ENCODE assay signal across 1 cellular context in genomic region chr1:2413495-2414296, GRCh38.
TF ChIP-seq lines count a peak whose summit lies in the region.

No MANE protein-coding gene starts in this region.

TF ChIP-seq in HepG2, 621 proteins besides CTCF, POLR2A, EP300 and RAD21 (continued from another document and continues in another):
- TF ChIP-seq AHDC1 (CRISPR knock-in tag; IDR thresholded peaks at IDR 0.05; ENCODE audit: borderline replicate concordance) (no peak), ZNF597 (CRISPR knock-in tag; IDR thresholded peaks at IDR 0.05) (no peak), MLX (CRISPR knock-in tag; IDR thresholded peaks at IDR 0.05) (peak; percentile 42; the same call in 1 of the 2 replicates), SMAD1 (CRISPR knock-in tag; IDR thresholded peaks at IDR 0.05; ENCODE audit: borderline replicate concordance, low read depth) (peak; percentile 78; the same call in 1 of the 2 replicates), EEA1 (CRISPR knock-in tag; IDR thresholded peaks at IDR 0.05; ENCODE audit: borderline replicate concordance) (0 out of 2 replicates have a peak, but pooled peaks have one; percentile 16), NFE2 (CRISPR knock-in tag; IDR thresholded peaks at IDR 0.05) (no peak), ZNF251 (CRISPR knock-in tag; IDR thresholded peaks at IDR 0.05) (no peak), NR2F6 (IDR thresholded peaks at IDR 0.05) (no peak), NR2F6 (CRISPR knock-in tag; IDR thresholded peaks at IDR 0.05) (peak; percentile 23; the same call in 1 of the 2 replicates), TERF1 (CRISPR knock-in tag; IDR thresholded peaks at IDR 0.05) (no peak), ZNF709 (CRISPR knock-in tag; IDR thresholded peaks at IDR 0.05) (peak; percentile 32; the same call in 1 of the 2 replicates), ZNF703 (CRISPR knock-in tag; IDR thresholded peaks at IDR 0.05; ENCODE audit: borderline replicate concordance) (no peak), PPARG (CRISPR knock-in tag; conservative IDR thresholded peaks at IDR 0.05) (no peak; the same call in 1 of the 2 replicates), ZNF276 (CRISPR knock-in tag; IDR thresholded peaks at IDR 0.05; ENCODE audit: low read depth) (no peak), MTA1 (CRISPR knock-in tag; IDR thresholded peaks at IDR 0.05; ENCODE audit: borderline replicate concordance) (peak; percentile 68; the same call in 1 of the 2 replicates), ZNF510 (CRISPR knock-in tag; IDR thresholded peaks at IDR 0.05; ENCODE audit: low read depth) (no peak), THAP7 (CRISPR knock-in tag; IDR thresholded peaks at IDR 0.05) (peak; percentile 23; the same call in 1 of the 2 replicates), NONO (IDR thresholded peaks at IDR 0.05) (no peak), NONO (CRISPR knock-in tag; conservative IDR thresholded peaks at IDR 0.05) (peak; percentile 61; the same call in 1 of the 2 replicates), AGO2 (optimal IDR thresholded peaks at IDR 0.05; ENCODE audit: low read depth, low read length) (peak; percentile 54), ZNF354B (CRISPR knock-in tag; IDR thresholded peaks at IDR 0.05) (0 out of 2 replicates have a peak, but pooled peaks have one; percentile 74), ZNF232 (CRISPR knock-in tag; IDR thresholded peaks at IDR 0.05; ENCODE audit: borderline replicate concordance) (no peak), ZNF441 (CRISPR knock-in tag; IDR thresholded peaks at IDR 0.05; ENCODE audit: borderline replicate concordance) (no peak; the same call in 1 of the 2 replicates), ZBTB7B (CRISPR knock-in tag; IDR thresholded peaks at IDR 0.05) (peak; percentile 72; the same call in 1 of the 2 replicates), ZNF776 (CRISPR knock-in tag; IDR thresholded peaks at IDR 0.05) (peak; percentile 47; the same call in 1 of the 2 replicates), ZNF550 (CRISPR knock-in tag; IDR thresholded peaks at IDR 0.05; ENCODE audit: borderline replicate concordance) (0 out of 2 replicates have a peak, but pooled peaks have one; percentile 74), ARID2 (CRISPR knock-in tag; IDR thresholded peaks at IDR 0.05; ENCODE audit: borderline replicate concordance) (0 out of 2 replicates have a peak, but pooled peaks have one; percentile 53), ZSCAN25 (CRISPR knock-in tag; IDR thresholded peaks at IDR 0.05) (no peak), HOXA7 (CRISPR knock-in tag; IDR thresholded peaks at IDR 0.05) (no peak), GTF3A (CRISPR knock-in tag; conservative IDR thresholded peaks at IDR 0.05) (no peak), ZFAT (CRISPR knock-in tag; conservative IDR thresholded peaks at IDR 0.05) (no peak), ZNF484 (CRISPR knock-in tag; IDR thresholded peaks at IDR 0.05; ENCODE audit: borderline replicate concordance, low read depth) (no peak), DRAP1 (CRISPR knock-in tag; IDR thresholded peaks at IDR 0.05) (peak; percentile 64; the same call in 1 of the 2 replicates), PLRG1 (conservative IDR thresholded peaks at IDR 0.05) (no peak), ELF1 (CRISPR knock-in tag; IDR thresholded peaks at IDR 0.05) (no peak), ZIK1 (CRISPR knock-in tag; IDR thresholded peaks at IDR 0.05; ENCODE audit: borderline replicate concordance, low read depth) (peak; percentile 27; the same call in 1 of the 2 replicates), ETS1 (CRISPR knock-in tag; IDR thresholded peaks at IDR 0.05) (no peak), USF2 (IDR thresholded peaks at IDR 0.05; ENCODE audit: low read depth, low read length) (0 out of 2 replicates have a peak, but pooled peaks have one; percentile 33), USF2 (CRISPR knock-in tag; IDR thresholded peaks at IDR 0.05; ENCODE audit: borderline replicate concordance) (no peak), KDM2A (CRISPR knock-in tag; IDR thresholded peaks at IDR 0.05; ENCODE audit: borderline replicate concordance, low read depth) (0 out of 2 replicates have a peak, but pooled peaks have one; percentile 30), JUND (CRISPR knock-in tag; IDR thresholded peaks at IDR 0.05) (no peak), KMT2A (CRISPR knock-in tag; IDR thresholded peaks at IDR 0.05) (0 out of 2 replicates have a peak, but pooled peaks have one; percentile 26), ZNF556 (CRISPR knock-in tag; IDR thresholded peaks at IDR 0.05; ENCODE audit: borderline replicate concordance) (no peak), PCBP2 (optimal IDR thresholded peaks at IDR 0.05; ENCODE audit: low read depth, low read length, poor library complexity, severe bottlenecking) (no peak), ZNF451 (CRISPR knock-in tag; IDR thresholded peaks at IDR 0.05) (no peak), SNAPC2 (CRISPR knock-in tag; IDR thresholded peaks at IDR 0.05) (0 out of 2 replicates have a peak, but pooled peaks have one; percentile 62), SNAPC5 (CRISPR knock-in tag; IDR thresholded peaks at IDR 0.05; ENCODE audit: borderline replicate concordance) (0 out of 2 replicates have a peak, but pooled peaks have one; percentile 34), ZSCAN9 (CRISPR knock-in tag; IDR thresholded peaks at IDR 0.05; ENCODE audit: borderline replicate concordance) (0 out of 2 replicates have a peak, but pooled peaks have one; percentile 11), GTF2F1 (IDR thresholded peaks at IDR 0.05; ENCODE audit: low read length) (no peak), ZNF263 (CRISPR knock-in tag; IDR thresholded peaks at IDR 0.05) (peak; percentile 15; the same call in 1 of the 2 replicates), JARID2 (CRISPR knock-in tag; IDR thresholded peaks at IDR 0.05; ENCODE audit: insufficient replicate concordance) (peak; percentile 43), THAP11 (CRISPR knock-in tag; IDR thresholded peaks at IDR 0.05) (peak; percentile 24; the same call in 1 of the 2 replicates), GABPA (IDR thresholded peaks at IDR 0.05; ENCODE audit: low read depth, low read length) (no peak), GABPA (CRISPR knock-in tag; IDR thresholded peaks at IDR 0.05; ENCODE audit: low read depth) (no peak), ZNF431 (CRISPR knock-in tag; IDR thresholded peaks at IDR 0.05; ENCODE audit: borderline replicate concordance, low read depth) (no peak; the same call in 1 of the 2 replicates), TBL1XR1 (IDR thresholded peaks at IDR 0.05; ENCODE audit: borderline replicate concordance, low read length, partially characterized antibody) (no peak)
